Comparison of ENCODE assay signal across 16 cellular contexts in genomic region chr2:31031132-31031706, GRCh38.
DNase-seq lines count a peak whose midpoint lies in the region; ATAC-seq and TF ChIP-seq lines count a peak whose summit lies in the region.
"Had no signal": no experiment of that assay in that cellular context is flagged by ENCODE, and none has a peak within 500 bp of the region (broad histone marks: within the 10 kb centered on the region; RNA-seq: fewer than 3 reads in every experiment).

No MANE protein-coding gene starts in this region.

- POLR2A ChIA-PET in CD4-positive, alpha-beta T cell (lab: Charles Lee), result no interaction called here

- no peak for DNase-seq in NCI-H446 (lab: John Stamatoyannopoulos, UW)
- no peak for DNase-seq in nephron progenitor cell
- DNase-seq in CD4-positive, alpha-beta T cell, result no peak
- DNase-seq: DMS79, immature natural killer cell, mesendoderm, small intestine had no signal

- no peaks in the 10 kb centered on the region for H3K4me1 Mint-ChIP-seq in nephron progenitor cell
- H3K4me1 Mint-ChIP-seq in CD4-positive, alpha-beta T cell (ENCODE audit: low read depth), result no peaks in the 10 kb centered on the region
- H3K4me1 Mint-ChIP-seq: immature natural killer cell had no signal

- H3K4me3 Mint-ChIP-seq in nephron progenitor cell, result no peak overlapping the region
- no peak overlapping the region for H3K4me3 Mint-ChIP-seq in CD4-positive, alpha-beta T cell
- H3K4me3 Mint-ChIP-seq: immature natural killer cell; T-helper 1 cell treated with Interleukin-12 subunit alpha and Interleukin-12 subunit beta and Interleukin-4 antibody, amounts not matched to agents 30 μg/mL and 1 μg/mL, for 36 hours had no signal

- TF ChIP-seq CTCF in nephron progenitor cell (IDR thresholded peaks at IDR 0.05), result no peak
- TF ChIP-seq CTCF in CD4-positive, alpha-beta T cell (IDR thresholded peaks at IDR 0.05), result no peak

- no peak overlapping the region for H3K27ac Mint-ChIP-seq in nephron progenitor cell
- no peak overlapping the region for H3K27ac Mint-ChIP-seq in CD4-positive, alpha-beta T cell
- H3K27ac Mint-ChIP-seq: IgD-negative memory B cell; immature natural killer cell; T-helper 1 cell treated with Interleukin-12 subunit alpha and Interleukin-12 subunit beta and Interleukin-4 antibody, amounts not matched to agents 30 μg/mL and 1 μg/mL, for 36 hours had no signal

- no peaks in the 10 kb centered on the region for H3K27me3 ChIP-seq in CD4-positive, alpha-beta T cell (ENCODE audit: control insufficient read depth, insufficient read depth, low read length)

- peaks cover 14% of the 10 kb centered on the region for H3K9me3 Mint-ChIP-seq in nephron progenitor cell
- H3K9me3 Mint-ChIP-seq in CD4-positive, alpha-beta T cell, result peaks cover 3% of the 10 kb centered on the region

- no peak overlapping the region for H3K27ac ChIP-seq in CD4-positive, alpha-beta T cell (ENCODE audit: low read depth, low read length)
- H3K27ac ChIP-seq: dorsolateral prefrontal cortex, suprapubic skin had no signal

- peaks cover 29% of the 10 kb centered on the region for H3K27me3 Mint-ChIP-seq in nephron progenitor cell (ENCODE audit: low read depth, poor library complexity)
- H3K27me3 Mint-ChIP-seq in CD4-positive, alpha-beta T cell, result peaks cover 6% of the 10 kb centered on the region
- H3K27me3 Mint-ChIP-seq: IgD-negative memory B cell had no signal

- ATAC-seq in GM18861 (IDR thresholded peaks at IDR 0.05; ENCODE audit: unreplicated experiment), result peak; percentile 70
- peak; percentile 100 for ATAC-seq in GM21390 (IDR thresholded peaks at IDR 0.05; ENCODE audit: unreplicated experiment)
- ATAC-seq in HG02981 (IDR thresholded peaks at IDR 0.05; ENCODE audit: unreplicated experiment), result peak; percentile 95
- ATAC-seq in HG03575 (IDR thresholded peaks at IDR 0.05; ENCODE audit: extremely low read depth, insufficient number of reproducible peaks, low FRiP score, unreplicated experiment), result peak; percentile 90
- no peak for ATAC-seq in HG02973 (IDR thresholded peaks at IDR 0.05; ENCODE audit: unreplicated experiment)
- ATAC-seq in CD4-positive, alpha-beta T cell (ENCODE audit: poor library complexity), result no peak

- H3K36me3 Mint-ChIP-seq in nephron progenitor cell (ENCODE audit: low read depth), result no peaks in the 10 kb centered on the region
- H3K36me3 Mint-ChIP-seq in CD4-positive, alpha-beta T cell (ENCODE audit: low read depth), result no peaks in the 10 kb centered on the region
- H3K36me3 Mint-ChIP-seq: immature natural killer cell had no signal

- intact Hi-C loops in CD4-positive, alpha-beta T cell (cut with DNase I, micrococcal nuclease), result no loop called here

- CTCF ChIA-PET in CD4-positive, alpha-beta T cell (lab: Charles Lee), result no interaction called here

- H3K9me3 ChIP-seq in CD4-positive, alpha-beta T cell (ENCODE audit: control insufficient read depth, low read length), result peaks cover 2% of the 10 kb centered on the region
- H3K9me3 ChIP-seq: suprapubic skin had no signal

Comparison
In these comparisons a context has a peak if more than half of its experiments do, and no peak if none do; other contexts are left out.
1. ATAC-seq: peak in GM18861 (single experiment), GM21390 (single experiment), HG02981 (single experiment) and HG03575 (single experiment); none in HG02973 (single experiment) and CD4-positive, alpha-beta T cell (single experiment).